In the genomic region with DNA sequence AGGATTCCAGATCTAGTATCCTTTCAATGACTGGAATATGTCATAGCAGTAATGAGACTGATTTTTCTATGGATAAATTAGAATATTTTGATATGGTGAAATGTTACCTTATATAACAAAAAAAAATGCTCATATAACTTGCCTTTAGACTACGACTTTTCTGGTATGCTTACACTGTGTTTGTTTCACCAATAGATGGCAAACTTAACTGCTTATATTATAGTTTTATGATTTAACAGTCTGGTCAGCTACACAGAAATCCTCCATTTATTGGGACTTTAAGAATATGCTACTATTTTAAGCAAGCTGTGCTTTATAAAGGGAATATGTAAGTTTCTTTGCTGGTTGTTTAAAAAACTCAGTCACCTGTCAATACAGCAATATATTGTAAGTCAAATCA, we compare ENCODE assay signal across 12 cellular contexts.
DNase-seq lines count a peak whose midpoint lies in the region; ATAC-seq and TF ChIP-seq lines count a peak whose summit lies in the region.
"Had no signal": no experiment of that assay in that cellular context is flagged by ENCODE, and none has a peak within 500 bp of the region (broad histone marks: within the 10 kb centered on the region; RNA-seq: fewer than 3 reads in every experiment).

No MANE protein-coding gene starts in this region.

- H3K4me3 Mint-ChIP-seq in endodermal cell, result no peak overlapping the region
- H3K4me3 Mint-ChIP-seq: activated CD4-positive, alpha-beta T cell treated with anti-CD3 and anti-CD28 coated beads, Interleukin-2, amount 10 ng/mL, durations not matched to agents 7 days and 5 days; activated naive CD8-positive, alpha-beta T cell treated with anti-CD3 and anti-CD28 coated beads, Interleukin-2, amount 10 ng/mL, durations not matched to agents 7 days and 5 days; natural killer cell had no signal

- TF ChIP-seq CTCF in endodermal cell (conservative IDR thresholded peaks at IDR 0.05), result no peak

- no peaks in the 10 kb centered on the region for H3K36me3 ChIP-seq in endodermal cell (ENCODE audit: control insufficient read depth, insufficient read depth, low read length)

- no peak overlapping the region for H3K27ac ChIP-seq in endodermal cell (ENCODE audit: low read depth, low read length)

- no peaks in the 10 kb centered on the region for H3K9me3 ChIP-seq in endodermal cell (ENCODE audit: control insufficient read depth, low read length)

- peak; percentile 5 for DNase-seq in NCI-H1105 treated with DMSO at 0.1 percent for 48 hours (lab: John Stamatoyannopoulos, UW)
- DNase-seq in NCI-H1105 (lab: John Stamatoyannopoulos, UW), result no peak
- DNase-seq in RPMI7951 (ENCODE audit: low read depth), result peak; percentile 31
- peak; percentile 86 for DNase-seq in fibroblast of peridontal ligament (ENCODE audit: extremely low read depth)
- no peak for DNase-seq in sciatic nerve (ENCODE audit: low spot score)
- DNase-seq in anterior cingulate cortex (lab: John Stamatoyannopoulos, UW), result no peak
- no peak for DNase-seq in CD1c-positive myeloid dendritic cell (ENCODE audit: extremely low spot score)
- DNase-seq in endodermal cell, result no peak
- DNase-seq: 8988T; activated CD4-positive, alpha-beta T cell treated with anti-CD3 and anti-CD28 coated beads, Interleukin-2, amount 10 ng/mL, durations not matched to agents 7 days and 5 days; activated naive CD8-positive, alpha-beta T cell treated with anti-CD3 and anti-CD28 coated beads, Interleukin-2, amount 10 ng/mL, durations not matched to agents 7 days and 5 days; natural killer cell had no signal

- H3K27ac Mint-ChIP-seq in endodermal cell, result no peak overlapping the region
- H3K27ac Mint-ChIP-seq: activated CD4-positive, alpha-beta T cell treated with anti-CD3 and anti-CD28 coated beads, Interleukin-2, amount 10 ng/mL, durations not matched to agents 7 days and 5 days; activated naive CD8-positive, alpha-beta T cell treated with anti-CD3 and anti-CD28 coated beads, Interleukin-2, amount 10 ng/mL, durations not matched to agents 7 days and 5 days; natural killer cell had no signal

- no peaks in the 10 kb centered on the region for H3K9me3 Mint-ChIP-seq in endodermal cell
- H3K9me3 Mint-ChIP-seq: activated CD4-positive, alpha-beta T cell treated with anti-CD3 and anti-CD28 coated beads, Interleukin-2, amount 10 ng/mL, durations not matched to agents 7 days and 5 days; activated naive CD8-positive, alpha-beta T cell treated with anti-CD3 and anti-CD28 coated beads, Interleukin-2, amount 10 ng/mL, durations not matched to agents 7 days and 5 days; natural killer cell had no signal

- peak; percentile 84 for ATAC-seq in sciatic nerve
- ATAC-seq: natural killer cell had no signal

- H3K4me3 ChIP-seq in endodermal cell (ENCODE audit: low read length), result no peak overlapping the region

- intact Hi-C loops in sciatic nerve (cut with DNase I), result loop anchor here (5.0 kb wide), 1 partner anchor 297 kb away; no protein-coding TSS in a partner anchor

- 100% methylated on average over 1 of the region's 1 CpG; no CpG with 5 or more reads in 1 of the 2 experiments for WGBS in endodermal cell (ENCODE audit: insufficient coverage in 1 of 2, insufficient read length in 1 of 2), 2 experiments

- no peaks in the 10 kb centered on the region for H3K36me3 Mint-ChIP-seq in endodermal cell (ENCODE audit: low read depth)
- H3K36me3 Mint-ChIP-seq: activated naive CD8-positive, alpha-beta T cell treated with anti-CD3 and anti-CD28 coated beads, Interleukin-2, amount 10 ng/mL, durations not matched to agents 7 days and 5 days; natural killer cell had no signal

- no peaks in the 10 kb centered on the region for H3K4me1 ChIP-seq in endodermal cell (ENCODE audit: control insufficient read depth, insufficient read depth, low read length)

- H3K4me1 Mint-ChIP-seq in endodermal cell, result no peaks in the 10 kb centered on the region
- H3K4me1 Mint-ChIP-seq: activated CD4-positive, alpha-beta T cell treated with anti-CD3 and anti-CD28 coated beads, Interleukin-2, amount 10 ng/mL, durations not matched to agents 7 days and 5 days; activated naive CD8-positive, alpha-beta T cell treated with anti-CD3 and anti-CD28 coated beads, Interleukin-2, amount 10 ng/mL, durations not matched to agents 7 days and 5 days; natural killer cell had no signal

- no peaks in the 10 kb centered on the region for H3K27me3 Mint-ChIP-seq in endodermal cell (ENCODE audit: insufficient read depth)
- H3K27me3 Mint-ChIP-seq: activated CD4-positive, alpha-beta T cell treated with anti-CD3 and anti-CD28 coated beads, Interleukin-2, amount 10 ng/mL, durations not matched to agents 7 days and 5 days; activated naive CD8-positive, alpha-beta T cell treated with anti-CD3 and anti-CD28 coated beads, Interleukin-2, amount 10 ng/mL, durations not matched to agents 7 days and 5 days had no signal

- no peak overlapping the region for H3K9ac ChIP-seq in endodermal cell (ENCODE audit: extremely low read depth, low read length, poor library complexity, severe bottlenecking)

- no peaks in the 10 kb centered on the region for H3K27me3 ChIP-seq in endodermal cell (ENCODE audit: control insufficient read depth, insufficient read depth, low read length, poor library complexity, severe bottlenecking)

Comparison
In these comparisons a context has a peak if more than half of its experiments do, and no peak if none do; other contexts are left out.
1. DNase-seq: peak in NCI-H1105 treated with DMSO at 0.1 percent for 48 hours (single experiment), RPMI7951 (single experiment) and fibroblast of peridontal ligament (single experiment); none in NCI-H1105 (single experiment), sciatic nerve (single experiment), anterior cingulate cortex (0 of 58), CD1c-positive myeloid dendritic cell (single experiment) and endodermal cell (single experiment).